1 cellular context compared by ENCODE assay signal in genomic region chr22:17777005-17777716, GRCh38.
TF ChIP-seq lines count a peak whose summit lies in the region.

No MANE protein-coding gene starts in this region.

TF ChIP-seq in GM12878, 131 proteins besides CTCF, POLR2A, EP300 and RAD21 (continued from another document):
- TF ChIP-seq EED (IDR thresholded peaks at IDR 0.05; ENCODE audit: low read depth) = peak; percentile 74
- no peak for TF ChIP-seq SIX5 (IDR thresholded peaks at IDR 0.05; ENCODE audit: low read depth, low read length, severe bottlenecking)
- peak; percentile 60; the same call in 1 of the 2 replicates for TF ChIP-seq RB1 (IDR thresholded peaks at IDR 0.05; ENCODE audit: borderline replicate concordance)
- TF ChIP-seq REST (IDR thresholded peaks at IDR 0.05; ENCODE audit: low read depth, low read length) = no peak
- no peak for TF ChIP-seq IRF5 (IDR thresholded peaks at IDR 0.05; ENCODE audit: borderline replicate concordance)
- TF ChIP-seq KLF5 (IDR thresholded peaks at IDR 0.05; ENCODE audit: partially characterized antibody) = no peak
- no peak for TF ChIP-seq FOXK2 (IDR thresholded peaks at IDR 0.05)
- no peak; the same call in 1 of the 2 replicates for TF ChIP-seq BACH1 (IDR thresholded peaks at IDR 0.05; ENCODE audit: borderline replicate concordance)
- peak; percentile 50; the same call in 1 of the 2 replicates for TF ChIP-seq MTA2 (IDR thresholded peaks at IDR 0.05; ENCODE audit: low read depth)
- no peak for TF ChIP-seq ATF3 (IDR thresholded peaks at IDR 0.05; ENCODE audit: borderline replicate concordance, extremely low read depth, low read depth, low read length)
- TF ChIP-seq ZBTB33 (IDR thresholded peaks at IDR 0.05) = no peak
- no peak for TF ChIP-seq KAT2A (conservative IDR thresholded peaks at IDR 0.05; ENCODE audit: control insufficient read depth, low read depth, low read length)
